In genomic region chr15:36301931-36302330, GRCh38 we compare ENCODE assay signal across 16 cellular contexts.
DNase-seq lines count a peak whose midpoint lies in the region; ATAC-seq and TF ChIP-seq lines count a peak whose summit lies in the region.
"Had no signal": no experiment of that assay in that cellular context is flagged by ENCODE, and none has a peak within 500 bp of the region (broad histone marks: within the 10 kb centered on the region; RNA-seq: fewer than 3 reads in every experiment).

No MANE protein-coding gene starts in this region.

- ATAC-seq in GM18511 (IDR thresholded peaks at IDR 0.05; ENCODE audit: unreplicated experiment) = no peak
- ATAC-seq: GM12878, GM23338, HCT116, HepG2 had no signal

- H3K4me3 ChIP-seq in fibroblast of villous mesenchyme (ENCODE audit: low read depth, low read length) = no peak overlapping the region
- H3K4me3 ChIP-seq: GM12878, GM23338 had no signal

- DNase-seq in DMS114 treated with DMSO at 0.1 percent for 48 hours (lab: John Stamatoyannopoulos, UW; ENCODE audit: unreplicated experiment) = peak; percentile 68
- peak; percentile 17 for DNase-seq in SK-N-DZ (ENCODE audit: low spot score)
- peak; percentile 23 for DNase-seq in fibroblast of villous mesenchyme (ENCODE audit: low read depth)
- no peak for DNase-seq in NCI-H2196 treated with DMSO at 0.1 percent for 48 hours (lab: John Stamatoyannopoulos, UW; ENCODE audit: unreplicated experiment)
- no peak for DNase-seq in NCI-H2227 (lab: John Stamatoyannopoulos, UW; ENCODE audit: unreplicated experiment)
- DNase-seq: CD4-positive, alpha-beta memory T cell; DMS79 treated with DMSO at 0.1 percent for 48 hours; GF-D8; H7; HFFc6; KBM-7 had no signal

- TF ChIP-seq CTCF in fibroblast of villous mesenchyme (IDR thresholded peaks at IDR 0.05; ENCODE audit: insufficient read depth, low read depth, low read length) = no peak

Comparison
In these comparisons a context has a peak if more than half of its experiments do, and no peak if none do; other contexts are left out.
1. DNase-seq: peak in DMS114 treated with DMSO at 0.1 percent for 48 hours (single experiment), SK-N-DZ (single experiment) and fibroblast of villous mesenchyme (single experiment); none in NCI-H2196 treated with DMSO at 0.1 percent for 48 hours (single experiment) and NCI-H2227 (single experiment).